10 cellular contexts compared by ENCODE assay signal in the genomic region with DNA sequence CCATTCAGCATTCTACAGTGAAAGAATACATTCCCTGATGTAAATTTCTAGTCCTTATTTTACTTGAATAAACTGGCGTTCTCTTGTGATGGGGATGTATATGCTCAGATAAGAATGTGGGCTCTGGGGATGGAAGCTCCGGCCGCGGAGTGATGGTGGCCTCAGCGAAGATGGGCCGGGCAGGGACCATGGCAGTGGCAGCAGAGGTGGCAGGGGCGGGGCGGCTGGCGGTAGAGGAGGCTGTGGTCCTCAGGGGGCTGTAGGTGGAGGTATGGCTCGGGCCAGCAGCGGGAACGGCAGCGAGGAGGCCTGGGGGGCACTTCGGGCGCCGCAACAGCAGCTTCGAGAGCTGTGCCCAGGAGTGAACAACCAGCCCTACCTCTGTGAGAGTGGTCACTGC. TPM values are rescaled to one million over a fixed set of nuclear protein-coding genes. Genes with fewer than 3 reads are reported as not detected.
DNase-seq lines count a peak whose midpoint lies in the region; ATAC-seq, FAIRE-seq and TF ChIP-seq lines count a peak whose summit lies in the region.
"Not testable (repeated sequence)": the region's sequence is repeated elsewhere in the genome, so short reads cannot be mapped to it uniquely, and the experiment has no call there.
"Had no signal": no experiment of that assay in that cellular context is flagged by ENCODE, and none has a peak within 500 bp of the region (broad histone marks: within the 10 kb centered on the region; RNA-seq: fewer than 3 reads in every experiment).

No MANE protein-coding gene starts in this region.

- not testable (repeated sequence) for H3K36me3 Mint-ChIP-seq in CD8-positive, alpha-beta T cell; activated B cell treated with CpG ODN at 0.5 μM for 24 hours (ENCODE audit: low read depth); activated CD8-positive, alpha-beta memory T cell treated with anti-CD3 and anti-CD28 coated beads, Interleukin-2, amount 10 ng/mL, durations not matched to agents 7 days and 5 days; stimulated activated effector memory CD8-positive, alpha-beta T cell treated with anti-CD3 and anti-CD28 coated beads, Interleukin-12 subunit alpha, Interleukin-12 subunit beta, amount 100 ng/mL, for 72 hours

- TF ChIP-seq CTCF in CD8-positive, alpha-beta T cell (IDR thresholded peaks at IDR 0.05); activated B cell treated with CpG ODN at 0.5 μM for 24 hours (IDR thresholded peaks at IDR 0.05); GM12878 (IDR thresholded peaks at IDR 0.05 in 2 of 3, conservative IDR thresholded peaks at IDR 0.05 in 1 of 3; ENCODE audit: control insufficient read depth in 2 of 3, extremely low read depth in 1 of 3, insufficient read depth in 1 of 3, low read depth in 3 of 3, low read length in 3 of 3); HepG2 (CRISPR knock-in tag; IDR thresholded peaks at IDR 0.05): not testable (repeated sequence)

- CTCF ChIA-PET in CD8-positive, alpha-beta T cell (lab: Charles Lee); activated B cell treated with CpG ODN at 0.5 μM for 24 hours (lab: Charles Lee); activated CD8-positive, alpha-beta memory T cell treated with anti-CD3 and anti-CD28 coated beads, Interleukin-2, amount 10 ng/mL, durations not matched to agents 7 days and 5 days (lab: Charles Lee); GM12878 (lab: Yijun Ruan, JAX); HepG2 (lab: Yijun Ruan, JAX; ENCODE audit: low intra/inter-chr PET ratio, low total read pairs): not testable (repeated sequence)

- ATAC-seq in CD8-positive, alpha-beta T cell, result peak; percentile 40
- ATAC-seq in activated B cell treated with CpG ODN at 0.5 μM for 24 hours (ENCODE audit: low read depth) (peak; percentile 50), GM12878 (peak; percentile 31; the same call in 1 of the 3 replicates), HepG2 (peak; percentile 62)
- ATAC-seq in activated CD8-positive, alpha-beta memory T cell treated with anti-CD3 and anti-CD28 coated beads, Interleukin-2, amount 10 ng/mL, durations not matched to agents 7 days and 5 days, result peak; percentile 76
- peak; percentile 57 for ATAC-seq in stimulated activated effector memory CD8-positive, alpha-beta T cell treated with anti-CD3 and anti-CD28 coated beads, Interleukin-12 subunit alpha, Interleukin-12 subunit beta, amount 100 ng/mL, for 72 hours

- not testable (repeated sequence) for H3K4me1 Mint-ChIP-seq in CD8-positive, alpha-beta T cell (ENCODE audit: low read depth); activated B cell treated with CpG ODN at 0.5 μM for 24 hours; activated CD8-positive, alpha-beta memory T cell treated with anti-CD3 and anti-CD28 coated beads, Interleukin-2, amount 10 ng/mL, durations not matched to agents 7 days and 5 days; stimulated activated effector memory CD8-positive, alpha-beta T cell treated with anti-CD3 and anti-CD28 coated beads, Interleukin-12 subunit alpha, Interleukin-12 subunit beta, amount 100 ng/mL, for 72 hours

- H3K27ac ChIP-seq in CD8-positive, alpha-beta T cell (ENCODE audit: low read depth, low read length); GM12878 (ENCODE audit: control insufficient read depth, insufficient read depth); HepG2 (ENCODE audit: extremely low read length, insufficient read depth, low read length): not testable (repeated sequence)

- not testable (repeated sequence) for H3K4me3 ChIP-seq in CD8-positive, alpha-beta T cell (ENCODE audit: low read depth, low read length); GM12878; HepG2 (replicated peaks in 1 of 3; ENCODE audit: insufficient read depth in 1 of 3, low read depth in 2 of 3, low read length in 3 of 3)

- SMC1A ChIA-PET in GM12878 (lab: Charles Lee; ENCODE audit: uncharacterized antibody, unreplicated experiment), result not testable (repeated sequence)

- not testable (repeated sequence) for H3K79me2 ChIP-seq in GM12878 (ENCODE audit: control insufficient read depth, insufficient read depth, low read length); HepG2 (ENCODE audit: insufficient read depth, low read length)

- intact Hi-C loops in CD8-positive, alpha-beta T cell (cut with DNase I, micrococcal nuclease); activated B cell treated with CpG ODN at 0.5 μM for 24 hours (cut with micrococcal nuclease); GM12878 (cut with micrococcal nuclease; ENCODE audit: unreplicated experiment); HepG2 (cut with micrococcal nuclease; ENCODE audit: unreplicated experiment): not testable (repeated sequence)

- not testable (repeated sequence) for H3K36me3 ChIP-seq in CD8-positive, alpha-beta T cell (ENCODE audit: insufficient read depth, low read length); GM12878 (ENCODE audit: control insufficient read depth in 2 of 2, insufficient read depth in 2 of 2, low read length in 1 of 2); HepG2 (replicated peaks in 1 of 2; ENCODE audit: control insufficient read depth in 1 of 2, insufficient read depth in 2 of 2, low read length in 2 of 2)

- in situ Hi-C loops in GM12878 (cut with MboI); HepG2 (cut with HindIII; ENCODE audit: extremely low pct_ligation_motif_present, low pct_unique_long_range_greater_than_20kb): not testable (repeated sequence)

- H3K4me2 ChIP-seq in GM12878 (ENCODE audit: control insufficient read depth, insufficient read depth); HepG2 (ENCODE audit: low read depth, low read length): not testable (repeated sequence)

- not testable (repeated sequence) for H3K9me3 Mint-ChIP-seq in CD8-positive, alpha-beta T cell; activated B cell treated with CpG ODN at 0.5 μM for 24 hours; activated CD8-positive, alpha-beta memory T cell treated with anti-CD3 and anti-CD28 coated beads, Interleukin-2, amount 10 ng/mL, durations not matched to agents 7 days and 5 days (ENCODE audit: low read depth); stimulated activated effector memory CD8-positive, alpha-beta T cell treated with anti-CD3 and anti-CD28 coated beads, Interleukin-12 subunit alpha, Interleukin-12 subunit beta, amount 100 ng/mL, for 72 hours

- TF ChIP-seq POLR2A in GM12878 (IDR thresholded peaks at IDR 0.05; ENCODE audit: low read depth, low read length); HepG2 (IDR thresholded peaks at IDR 0.05; ENCODE audit: insufficient read depth in 1 of 2, low read depth in 2 of 2, low read length in 2 of 2): not testable (repeated sequence)

- RAD21 ChIA-PET in GM12878 (lab: Charles Lee; ENCODE audit: unreplicated experiment), result not testable (repeated sequence)

- H3K27me3 Mint-ChIP-seq in CD8-positive, alpha-beta T cell (ENCODE audit: low read depth); activated B cell treated with CpG ODN at 0.5 μM for 24 hours; activated CD8-positive, alpha-beta memory T cell treated with anti-CD3 and anti-CD28 coated beads, Interleukin-2, amount 10 ng/mL, durations not matched to agents 7 days and 5 days: not testable (repeated sequence)

- not testable (repeated sequence) for H3K9me3 ChIP-seq in CD8-positive, alpha-beta T cell (ENCODE audit: low read length); GM12878 (replicated peaks; ENCODE audit: control insufficient read depth, insufficient read depth, low read length); HepG2 (ENCODE audit: low read length)

- not testable (repeated sequence) for H3K4me1 ChIP-seq in CD8-positive, alpha-beta T cell (ENCODE audit: insufficient read depth, low read length); GM12878 (ENCODE audit: control insufficient read depth, insufficient read depth, low read length); HepG2 (ENCODE audit: insufficient read depth, low read length)

- not testable (repeated sequence) for H3K27ac Mint-ChIP-seq in CD8-positive, alpha-beta T cell; activated B cell treated with CpG ODN at 0.5 μM for 24 hours; activated CD8-positive, alpha-beta memory T cell treated with anti-CD3 and anti-CD28 coated beads, Interleukin-2, amount 10 ng/mL, durations not matched to agents 7 days and 5 days; stimulated activated effector memory CD8-positive, alpha-beta T cell treated with anti-CD3 and anti-CD28 coated beads, Interleukin-12 subunit alpha, Interleukin-12 subunit beta, amount 100 ng/mL, for 72 hours

- H4K20me1 ChIP-seq in GM12878 (ENCODE audit: control insufficient read depth, insufficient read depth); HepG2 (ENCODE audit: insufficient read depth, low read length): not testable (repeated sequence)

- DNase-seq in CD8-positive, alpha-beta T cell; activated B cell treated with CpG ODN at 0.5 μM for 24 hours; activated CD8-positive, alpha-beta memory T cell treated with anti-CD3 and anti-CD28 coated beads, Interleukin-2, amount 10 ng/mL, durations not matched to agents 7 days and 5 days; GM12878 (ENCODE audit: low read depth, low spot score); HepG2 (ENCODE audit: low spot score); stimulated activated effector memory CD8-positive, alpha-beta T cell treated with anti-CD3 and anti-CD28 coated beads, Interleukin-12 subunit alpha, Interleukin-12 subunit beta, amount 100 ng/mL, for 72 hours (ENCODE audit: low spot score in 2 of 2): not testable (repeated sequence)

- H3K4me3 Mint-ChIP-seq in CD8-positive, alpha-beta T cell; activated B cell treated with CpG ODN at 0.5 μM for 24 hours; activated CD8-positive, alpha-beta memory T cell treated with anti-CD3 and anti-CD28 coated beads, Interleukin-2, amount 10 ng/mL, durations not matched to agents 7 days and 5 days; stimulated activated effector memory CD8-positive, alpha-beta T cell treated with anti-CD3 and anti-CD28 coated beads, Interleukin-12 subunit alpha, Interleukin-12 subunit beta, amount 100 ng/mL, for 72 hours: not testable (repeated sequence)

- not testable (repeated sequence) for TF ChIP-seq EP300 in GM12878 (IDR thresholded peaks at IDR 0.05; ENCODE audit: borderline replicate concordance in 1 of 2, control insufficient read depth in 1 of 2, low read depth in 2 of 2, low read length in 2 of 2); HepG2 (IDR thresholded peaks at IDR 0.05; ENCODE audit: low read depth in 2 of 2, low read length in 2 of 2); HepG2 (CRISPR knock-in tag; IDR thresholded peaks at IDR 0.05; ENCODE audit: borderline replicate concordance)

- H3K9ac ChIP-seq in GM12878 (ENCODE audit: control insufficient read depth, insufficient read depth, low read length); HepG2 (ENCODE audit: insufficient read depth, low read depth, low read length): not testable (repeated sequence)

- H3K27me3 ChIP-seq in CD8-positive, alpha-beta T cell (ENCODE audit: insufficient read depth, low read length); GM12878 (replicated peaks in 1 of 2; ENCODE audit: control insufficient read depth in 2 of 2, insufficient read depth in 2 of 2, low read length in 1 of 2); HepG2 (ENCODE audit: control insufficient read depth in 1 of 2, insufficient read depth in 2 of 2, low read length in 2 of 2): not testable (repeated sequence)

- no CpG with 5 or more reads among the region's 17 CpGs for WGBS in GM12878 (ENCODE audit: insufficient coverage, insufficient replicate concordance, low lambda C conversion rate, missing lambda C conversion rate)
- WGBS in HepG2 (ENCODE audit: low lambda C conversion rate), result 100% methylated on average over 1 of the region's 17 CpGs

- not testable (repeated sequence) for H2AFZ ChIP-seq in GM12878 (ENCODE audit: control insufficient read depth, low read depth, low read length); HepG2 (ENCODE audit: low read length)

- not testable (repeated sequence) for BruUV-seq in GM12878 (replicated peaks; lab: Mats Ljungman, UMichigan); HepG2 (replicated peaks; lab: Mats Ljungman, UMichigan)

- TF ChIP-seq RAD21 in GM12878 (IDR thresholded peaks at IDR 0.05; ENCODE audit: insufficient read depth, low read depth, low read length); HepG2 (CRISPR knock-in tag; IDR thresholded peaks at IDR 0.05): not testable (repeated sequence)

- POLR2A ChIA-PET in CD8-positive, alpha-beta T cell (lab: Charles Lee); activated B cell treated with CpG ODN at 0.5 μM for 24 hours (lab: Charles Lee); GM12878 (lab: Charles Lee); HepG2 (lab: Yijun Ruan, JAX): not testable (repeated sequence)

- FAIRE-seq in GM12878 (lab: Jason Lieb, UNC); HepG2 (lab: Jason Lieb, UNC): not testable (repeated sequence)

RNA-seq across cellular contexts. Expression of a gene that starts 44.0 kb away (rescaled TPM):
- total RNA-seq in CD8-positive, alpha-beta T cell, result 1 to 10 TPM; 4.4 to 9.1 TPM
- total RNA-seq in activated B cell treated with CpG ODN at 0.5 μM for 24 hours, result 9.7 and 19.5 TPM in 2 replicates
- 10 to 100 TPM; 21.2 to 48.9 TPM for total RNA-seq in activated CD8-positive, alpha-beta memory T cell treated with anti-CD3 and anti-CD28 coated beads, Interleukin-2, amount 10 ng/mL, durations not matched to agents 7 days and 5 days
- not detected in 2 replicates for total RNA-seq in GM12878 (2013; cell fraction: nucleolus; rRNA removed)
- total RNA-seq in GM12878 (2014; rRNA removed), result 102 and 117 TPM in 2 replicates
- total RNA-seq in GM12878 (2014; rRNA removed; fragmentation: Illumina TruSeq; extraction: Trizol), result 40.1 and 56.4 TPM in 2 replicates
- total RNA-seq in GM12878 (2021), result 12.3 and 12.8 TPM in 2 replicates
- polyA plus RNA-seq in GM12878 (2011; ENCODE audit: low read depth), result not detected
- polyA plus RNA-seq in GM12878 (2011; rRNA removed), result 7.8 and 12.0 TPM in 2 replicates
- not detected in 2 replicates for polyA plus RNA-seq in GM12878 (2011; cell fraction: cytosol; rRNA removed)
- not detected in 2 replicates for polyA plus RNA-seq in GM12878 (2011; cell fraction: nucleus; rRNA removed)
- not detected in 2 replicates for polyA plus RNA-seq in GM12878 (2012)
- polyA plus RNA-seq in GM12878 (2014; fragmentation: Illumina TruSeq; extraction: Trizol), result not detected in 2 replicates
- polyA plus RNA-seq in GM12878 (2014; fragmentation: Nextera tagmentation; extraction: Ambion mirVana), result 10 to 100 TPM in 1 of 2 experiments, not detected in 1; 10.7 TPM
- not detected in 2 replicates for polyA plus RNA-seq in GM12878 (2014; rRNA removed)
- not detected for polyA plus RNA-seq in GM12878 (2016; fragmentation: Nextera tagmentation; extraction: Ambion mirVana)
- 63.8 TPM in 1 of 2 replicates, not detected in the other for polyA minus RNA-seq in GM12878 (2011; rRNA and poly(A)+ RNA removed)
- 56.1 and 58.3 TPM in 2 replicates for polyA minus RNA-seq in GM12878 (2011; cell fraction: cytosol; rRNA and poly(A)+ RNA removed)
- polyA minus RNA-seq in GM12878 (2011; cell fraction: nucleus; rRNA and poly(A)+ RNA removed), result 145 and 304 TPM in 2 replicates
- total RNA-seq in HepG2 (2016; rRNA removed; fragmentation: Illumina TruSeq; extraction: Trizol), result 6.8 TPM in 1 of 2 replicates, not detected in the other
- 22.1 and 60.3 TPM in 2 replicates for total RNA-seq in HepG2 (2016; cell fraction: cytosol; rRNA removed; fragmentation: Illumina TruSeq; extraction: Trizol; ENCODE audit: low read depth)
- 7.0 and 7.1 TPM in 2 replicates for total RNA-seq in HepG2 (2016; cell fraction: insoluble cytoplasmic fraction; rRNA removed; fragmentation: Illumina TruSeq; extraction: Trizol)
- total RNA-seq in HepG2 (2016; cell fraction: membrane; rRNA removed; fragmentation: Illumina TruSeq; extraction: Trizol), result 20.1 and 22.2 TPM in 2 replicates
- total RNA-seq in HepG2 (2016; cell fraction: nucleus; rRNA removed; fragmentation: Illumina TruSeq; extraction: Trizol), result 18.2 and 36.2 TPM in 2 replicates
- polyA plus RNA-seq in HepG2 (2011; rRNA removed), result not detected in 2 replicates
- not detected in 2 replicates for polyA plus RNA-seq in HepG2 (2011; cell fraction: cytosol; rRNA removed)
- polyA plus RNA-seq in HepG2 (2011; cell fraction: nucleus; rRNA removed), result not detected in 2 replicates
- not detected in 2 replicates for polyA plus RNA-seq in HepG2 (2012)
- 4.6 and 8.5 TPM in 2 replicates for polyA plus RNA-seq in HepG2 (2016; cell fraction: cytosol; fragmentation: Illumina TruSeq; extraction: Trizol; ENCODE audit: low read depth)
- polyA plus RNA-seq in HepG2 (2016; cell fraction: insoluble cytoplasmic fraction; fragmentation: Illumina TruSeq; extraction: Trizol; ENCODE audit: low read depth), result not detected in 2 replicates
- 3.4 TPM in 1 of 2 replicates, not detected in the other for polyA plus RNA-seq in HepG2 (2016; cell fraction: membrane; fragmentation: Illumina TruSeq; extraction: Trizol; ENCODE audit: low read depth)
- polyA plus RNA-seq in HepG2 (2016; cell fraction: nucleus; fragmentation: Illumina TruSeq; extraction: Trizol; ENCODE audit: insufficient read depth, low read depth), result not detected in 2 replicates
- polyA minus RNA-seq in HepG2 (2011; rRNA and poly(A)+ RNA removed; ENCODE audit: low replicate concordance), result 19.6 and 124 TPM in 2 replicates
- polyA minus RNA-seq in HepG2 (2011; cell fraction: cytosol; rRNA and poly(A)+ RNA removed), result 51.7 and 87.1 TPM in 2 replicates
- polyA minus RNA-seq in HepG2 (2011; cell fraction: nucleus; rRNA and poly(A)+ RNA removed), result 22.3 and 66.6 TPM in 2 replicates
- total RNA-seq: A172 had no signal
- polyA plus RNA-seq: BJ, H1, IgD-negative memory B cell had no signal
